10 cellular contexts compared by ENCODE assay signal in genomic region chr11:5691238-5691962, GRCh38. TPM values are rescaled to one million over a fixed set of nuclear protein-coding genes. Genes with fewer than 3 reads are reported as not detected.
A peak's percentile ranks its signal among the peaks of the same experiment; 100 is the strongest.
DNase-seq lines count a peak whose midpoint lies in the region; ATAC-seq and TF ChIP-seq lines count a peak whose summit lies in the region.
"Not testable (repeated sequence)": the region's sequence is repeated elsewhere in the genome, so short reads cannot be mapped to it uniquely, and the experiment has no call there.
"Had no signal": no experiment of that assay in that cellular context is flagged by ENCODE, and none has a peak within 500 bp of the region (broad histone marks: within the 10 kb centered on the region; RNA-seq: fewer than 3 reads in every experiment).

No MANE protein-coding gene starts in this region.

- POLR2A ChIA-PET in AG04449 (lab: Yijun Ruan, JAX): interaction anchor here (0.9 kb wide), 1 partner anchor 8 kb away, joined by 3 read pairs; no protein-coding TSS in a partner anchor
- POLR2A ChIA-PET in activated naive CD8-positive, alpha-beta T cell treated with anti-CD3 and anti-CD28 coated beads, Interleukin-2, amount 10 ng/mL, durations not matched to agents 7 days and 5 days (lab: Charles Lee): interaction anchor here (0.7 to 4.5 kb wide), 4 partner anchors 9 to 66 kb away, joined by 3 to 72 read pairs (median 22); partner anchors contain the start of gene TRIM34

- not testable (repeated sequence) for H3K27me3 Mint-ChIP-seq in T-helper 2 cell treated with Interferon-gamma antibody and Interleukin-4, amounts not matched to agents 5 μg/mL and 100 μg/mL, for 36 hours (ENCODE audit: low read depth); activated naive CD8-positive, alpha-beta T cell treated with anti-CD3 and anti-CD28 coated beads, Interleukin-2, amount 10 ng/mL, durations not matched to agents 7 days and 5 days; effector memory CD8-positive, alpha-beta T cell; neural progenitor cell (ENCODE audit: insufficient read depth, low read depth)

- H3K4me1 ChIP-seq in GM23248 (ENCODE audit: insufficient read depth) (peaks cover 18% of the 10 kb centered on the region), neural progenitor cell (peaks cover 22% of the 10 kb centered on the region)
- not testable (repeated sequence) for H3K4me1 ChIP-seq in stomach smooth muscle (ENCODE audit: control insufficient read depth, insufficient read depth, low read length)

- peak overlapping the region; percentile 98 for H3K27ac Mint-ChIP-seq in T-helper 2 cell treated with Interferon-gamma antibody and Interleukin-4, amounts not matched to agents 5 μg/mL and 100 μg/mL, for 36 hours
- H3K27ac Mint-ChIP-seq in activated naive CD8-positive, alpha-beta T cell treated with anti-CD3 and anti-CD28 coated beads, Interleukin-2, amount 10 ng/mL, durations not matched to agents 7 days and 5 days: peak overlapping the region; percentile 99
- H3K27ac Mint-ChIP-seq in effector memory CD8-positive, alpha-beta T cell: peak overlapping the region; percentile 93 to 97
- H3K27ac Mint-ChIP-seq in neural progenitor cell: not testable (repeated sequence)

- not testable (repeated sequence) for H3K27me3 ChIP-seq in GM23248 (replicated peaks; ENCODE audit: insufficient read depth); neural progenitor cell; stomach smooth muscle (ENCODE audit: control insufficient read depth in 1 of 2, insufficient read depth in 2 of 2, low read length in 2 of 2)

- H3K9ac ChIP-seq in GM23248 (peak overlapping the region; percentile 96), stomach smooth muscle (ENCODE audit: low read length in 2 of 2) (peak overlapping the region; percentile 52 to 84)
- not testable (repeated sequence) for H3K9ac ChIP-seq in neural progenitor cell

- peaks cover 47% of the 10 kb centered on the region for H3K4me1 Mint-ChIP-seq in T-helper 2 cell treated with Interferon-gamma antibody and Interleukin-4, amounts not matched to agents 5 μg/mL and 100 μg/mL, for 36 hours (ENCODE audit: low read depth)
- H3K4me1 Mint-ChIP-seq in activated naive CD8-positive, alpha-beta T cell treated with anti-CD3 and anti-CD28 coated beads, Interleukin-2, amount 10 ng/mL, durations not matched to agents 7 days and 5 days: peaks cover 46% of the 10 kb centered on the region
- peaks cover 42 to 58% of the 10 kb centered on the region in 2 donors for H3K4me1 Mint-ChIP-seq in effector memory CD8-positive, alpha-beta T cell (ENCODE audit: low read depth in 2 of 2)
- H3K4me1 Mint-ChIP-seq in neural progenitor cell: not testable (repeated sequence)

- H3K79me2 ChIP-seq in GM23248 (ENCODE audit: insufficient read depth) (peaks cover 36% of the 10 kb centered on the region), neural progenitor cell (ENCODE audit: low read depth) (peaks cover 24% of the 10 kb centered on the region)

- not testable (repeated sequence) for H3K9me3 ChIP-seq in GM23248 (ENCODE audit: low read depth); iPS-18c (ENCODE audit: control insufficient read depth, insufficient read depth, low read length); neural progenitor cell (ENCODE audit: low read depth); stomach smooth muscle (ENCODE audit: control insufficient read depth in 2 of 2, low read length in 2 of 2)

- not testable (repeated sequence) for DNase-seq in AG04449 (ENCODE audit: low read depth, low spot score); GM23248; T-helper 2 cell treated with Interferon-gamma antibody and Interleukin-4, amounts not matched to agents 5 μg/mL and 100 μg/mL, for 36 hours (ENCODE audit: low spot score); activated naive CD8-positive, alpha-beta T cell treated with anti-CD3 and anti-CD28 coated beads, Interleukin-2, amount 10 ng/mL, durations not matched to agents 7 days and 5 days; effector memory CD8-positive, alpha-beta T cell; neural progenitor cell (ENCODE audit: low spot score)

- peak overlapping the region; percentile 95 for H3K4me3 Mint-ChIP-seq in T-helper 2 cell treated with Interferon-gamma antibody and Interleukin-4, amounts not matched to agents 5 μg/mL and 100 μg/mL, for 36 hours
- H3K4me3 Mint-ChIP-seq in activated naive CD8-positive, alpha-beta T cell treated with anti-CD3 and anti-CD28 coated beads, Interleukin-2, amount 10 ng/mL, durations not matched to agents 7 days and 5 days: peak overlapping the region; percentile 96
- peak overlapping the region; percentile 92 to 95 for H3K4me3 Mint-ChIP-seq in effector memory CD8-positive, alpha-beta T cell
- not testable (repeated sequence) for H3K4me3 Mint-ChIP-seq in neural progenitor cell

- not testable (repeated sequence) for ATAC-seq in activated naive CD8-positive, alpha-beta T cell treated with anti-CD3 and anti-CD28 coated beads, Interleukin-2, amount 10 ng/mL, durations not matched to agents 7 days and 5 days (ENCODE audit: low read depth)
- ATAC-seq in effector memory CD8-positive, alpha-beta T cell (replicated peaks): peak; percentile 15

- not testable (repeated sequence) for H3K9me2 ChIP-seq in GM23248 (ENCODE audit: insufficient read depth)

- H3K36me3 ChIP-seq in GM23248 (ENCODE audit: low read depth): peaks cover 13% of the 10 kb centered on the region; the same call in 1 of the 2 replicates
- H3K36me3 ChIP-seq in neural progenitor cell; stomach smooth muscle (ENCODE audit: control insufficient read depth in 2 of 2, insufficient read depth in 2 of 2, low read length in 2 of 2): not testable (repeated sequence)

- peaks cover 36% of the 10 kb centered on the region for H3K36me3 Mint-ChIP-seq in T-helper 2 cell treated with Interferon-gamma antibody and Interleukin-4, amounts not matched to agents 5 μg/mL and 100 μg/mL, for 36 hours (ENCODE audit: low read depth)
- H3K36me3 Mint-ChIP-seq in activated naive CD8-positive, alpha-beta T cell treated with anti-CD3 and anti-CD28 coated beads, Interleukin-2, amount 10 ng/mL, durations not matched to agents 7 days and 5 days: peaks cover 37% of the 10 kb centered on the region
- peaks cover 50% of the 10 kb centered on the region for H3K36me3 Mint-ChIP-seq in effector memory CD8-positive, alpha-beta T cell (ENCODE audit: insufficient read depth)
- H3K36me3 Mint-ChIP-seq in neural progenitor cell: not testable (repeated sequence)

- 74 to 80% methylated on average over 12 of the region's 12 CpGs for WGBS in GM23248 (ENCODE audit: low coverage in 1 of 2, low lambda C conversion rate in 2 of 2, missing lambda C conversion rate in 2 of 2), 2 experiments

- H3K4me2 ChIP-seq in GM23248 (ENCODE audit: unreplicated experiment) (peak overlapping the region; percentile 97), neural progenitor cell (peak overlapping the region; percentile 69)

- not testable (repeated sequence) for H3K9me3 Mint-ChIP-seq in T-helper 2 cell treated with Interferon-gamma antibody and Interleukin-4, amounts not matched to agents 5 μg/mL and 100 μg/mL, for 36 hours; activated naive CD8-positive, alpha-beta T cell treated with anti-CD3 and anti-CD28 coated beads, Interleukin-2, amount 10 ng/mL, durations not matched to agents 7 days and 5 days; effector memory CD8-positive, alpha-beta T cell; neural progenitor cell

- H2AFZ ChIP-seq in GM23248 (peak overlapping the region; percentile 72), neural progenitor cell (replicated peaks) (peak overlapping the region; percentile 81)

- H4K20me1 ChIP-seq in GM23248 (ENCODE audit: insufficient read depth); neural progenitor cell (ENCODE audit: low read depth): not testable (repeated sequence)

- in situ Hi-C loops in GM23248 (cut with MboI): loop anchor here (25.0 kb wide), 1 partner anchor 646 kb away; no protein-coding TSS in a partner anchor

- CTCF ChIA-PET in AG04449 (lab: Yijun Ruan, JAX): interaction anchor here (2.3 kb wide), 1 partner anchor 92 kb away, joined by 6 read pairs; no protein-coding TSS in a partner anchor

- H3K27ac ChIP-seq in GM23248: peak overlapping the region; percentile 97
- H3K27ac ChIP-seq in neural progenitor cell; stomach smooth muscle (ENCODE audit: low read length): not testable (repeated sequence)

- H3K4me3 ChIP-seq in AG04449 (ENCODE audit: low read depth, low read length) (peak overlapping the region; percentile 58), GM23248 (peak overlapping the region; percentile 79), iPS-18c (ENCODE audit: insufficient read depth, low read depth, low read length) (peak overlapping the region; percentile 25; the same call in 1 of the 2 replicates), stomach smooth muscle (ENCODE audit: low read length in 2 of 2) (peak overlapping the region; percentile 72 to 85)
- H3K4me3 ChIP-seq in neural progenitor cell: not testable (repeated sequence)

- H3F3A ChIP-seq in GM23248 (ENCODE audit: insufficient read depth): not testable (repeated sequence)
- peaks cover 28% of the 10 kb centered on the region for H3F3A ChIP-seq in neural progenitor cell (ENCODE audit: low read depth)

- TF ChIP-seq CTCF in AG04449 (IDR thresholded peaks at IDR 0.05; ENCODE audit: insufficient read depth, low read length, missing control alignments); neural progenitor cell (IDR thresholded peaks at IDR 0.05): not testable (repeated sequence)

RNA-seq across cellular contexts. Expression of gene TRIM22, which starts 1.8 kb away (rescaled TPM):
- 58.4 and 114 TPM in 2 replicates for total RNA-seq in GM23248 (2014; rRNA removed; shearing (Covaris generic))
- polyA plus RNA-seq in GM23248 (2016; fragmentation: Nextera tagmentation; extraction: Ambion mirVana): 50.2 and 51.1 TPM in 2 replicates
- total RNA-seq in activated naive CD8-positive, alpha-beta T cell treated with anti-CD3 and anti-CD28 coated beads, Interleukin-2, amount 10 ng/mL, durations not matched to agents 7 days and 5 days: 100 to 1,000 TPM; 341 to 369 TPM
- 15.1 and 21.3 TPM in 2 replicates for total RNA-seq in neural progenitor cell (ENCODE audit: low replicate concordance)

RNA-seq across cellular contexts. Expression of gene TRIM5, which starts 6.5 kb away (rescaled TPM):
- total RNA-seq in GM23248 (2014; rRNA removed; shearing (Covaris generic)): 10.7 and 11.9 TPM in 2 replicates
- polyA plus RNA-seq in GM23248 (2016; fragmentation: Nextera tagmentation; extraction: Ambion mirVana): 12.7 and 14.0 TPM in 2 replicates
- 10 to 100 TPM; 33.1 to 36.4 TPM for total RNA-seq in activated naive CD8-positive, alpha-beta T cell treated with anti-CD3 and anti-CD28 coated beads, Interleukin-2, amount 10 ng/mL, durations not matched to agents 7 days and 5 days
- 24.5 and 26.7 TPM in 2 replicates for total RNA-seq in neural progenitor cell (ENCODE audit: low replicate concordance)

RNA-seq across cellular contexts. Expression of gene OR56B1, which starts 44.8 kb away (rescaled TPM):
- total RNA-seq in GM23248 (2014; rRNA removed; shearing (Covaris generic)): not detected in 2 replicates
- not detected in 2 replicates for polyA plus RNA-seq in GM23248 (2016; fragmentation: Nextera tagmentation; extraction: Ambion mirVana)
- under 1 TPM; 0.86 to 0.99 TPM for total RNA-seq in activated naive CD8-positive, alpha-beta T cell treated with anti-CD3 and anti-CD28 coated beads, Interleukin-2, amount 10 ng/mL, durations not matched to agents 7 days and 5 days
- 0.41 TPM in 1 of 2 replicates, not detected in the other for total RNA-seq in neural progenitor cell (ENCODE audit: low replicate concordance)
- total RNA-seq: neural crest cell had no signal
- polyA plus RNA-seq: adipose tissue had no signal
